13 cellular contexts compared by ENCODE assay signal in genomic region chr11:35403765-35404396, GRCh38. TPM values are rescaled to one million over a fixed set of nuclear protein-coding genes. Genes with fewer than 3 reads are reported as not detected.
"Had no signal": no experiment of that assay in that cellular context is flagged by ENCODE, and none has a peak within 500 bp of the region (broad histone marks: within the 10 kb centered on the region; RNA-seq: fewer than 3 reads in every experiment).

No MANE protein-coding gene starts in this region.

- FAIRE-seq: urothelium cell line had no signal

- DNase-seq: activated T-cell treated with anti-CD3 and anti-CD28 coated beads for 4 hours; effector memory CD4-positive, alpha-beta T cell; stimulated activated naive B cell treated with anti-CD40 and anti-IgM and Interleukin-4, amounts not matched to agents 10 μg/mL and 1 μg/mL and 100 μg/mL, for 72 hours; T-helper 17 cell had no signal

- H3K27me3 ChIP-seq: thyroid gland had no signal

- H3K27ac ChIP-seq: cardiac muscle cell had no signal

- H3K36me3 ChIP-seq: cardiac muscle cell, thyroid gland had no signal

- H3K9me3 ChIP-seq: thyroid gland had no signal

- H3K4me3 ChIP-seq: cardiac muscle cell, thyroid gland had no signal

- ATAC-seq: activated CD4-positive, alpha-beta T cell treated with anti-CD3 and anti-CD28 coated beads for 36 hours; stimulated activated naive B cell treated with anti-CD40 and anti-IgM and Interleukin-4, amounts not matched to agents 10 μg/mL and 1 μg/mL and 100 μg/mL, for 72 hours; T-helper 17 cell had no signal

RNA-seq across cellular contexts. Expression of gene SLC1A2, which starts 15.5 kb away (rescaled TPM):
- total RNA-seq: activated CD4-positive, alpha-beta memory T cell treated with anti-CD3 and anti-CD28 coated beads for 36 hours; activated CD4-positive, alpha-beta T cell treated with anti-CD3 and anti-CD28 coated beads for 36 hours; activated T-helper 1 cell treated with anti-CD3 and anti-CD28 coated beads, Interleukin-12 subunit alpha, Interleukin-12 subunit beta, Interleukin-2, Interleukin-4 antibody, amounts not matched to agents 30 ng/mL and 10 ng/mL and 1 ng/mL, durations not matched to agents 14 hours and 24 hours and 36 hours; dermis blood vessel endothelial cell; glomerular endothelial cell; lung microvascular endothelial cell had no signal
